In genomic region chr18:38459086-38459485, GRCh38 we compare ENCODE assay signal across 18 cellular contexts.
A peak's percentile ranks its signal among the peaks of the same experiment; 100 is the strongest.
DNase-seq lines count a peak whose midpoint lies in the region; ATAC-seq and TF ChIP-seq lines count a peak whose summit lies in the region.
"Had no signal": no experiment of that assay in that cellular context is flagged by ENCODE, and none has a peak within 500 bp of the region (broad histone marks: within the 10 kb centered on the region; RNA-seq: fewer than 3 reads in every experiment).

No MANE protein-coding gene starts in this region.

- H3K27ac ChIP-seq in cardiac muscle cell: peak overlapping the region; percentile 90
- H3K27ac ChIP-seq: A549, GM23248 had no signal

- H3K27me3 Mint-ChIP-seq in glutamatergic neuron (ENCODE audit: unreplicated experiment): peaks cover 3% of the 10 kb centered on the region

- ATAC-seq in Right ventricle myocardium inferior (no peak), GM18870 (IDR thresholded peaks at IDR 0.05; ENCODE audit: unreplicated experiment) (no peak)
- ATAC-seq: A549, HCT116 had no signal

- intact Hi-C loops in Right ventricle myocardium inferior (cut with DNase I): no loop called here

- no peak for TF ChIP-seq CTCF in cardiac muscle cell (IDR thresholded peaks at IDR 0.05; ENCODE audit: low read depth, low read length)
- TF ChIP-seq CTCF in glutamatergic neuron (IDR thresholded peaks at IDR 0.05; ENCODE audit: partially characterized antibody, unreplicated experiment): no peak

- H3K4me3 ChIP-seq in cardiac muscle cell: no peak overlapping the region
- H3K4me3 ChIP-seq: A549, GM23248, MG63 had no signal

- no peaks in the 10 kb centered on the region for H3K36me3 Mint-ChIP-seq in glutamatergic neuron (ENCODE audit: unreplicated experiment)

- H3K4me3 Mint-ChIP-seq in glutamatergic neuron (ENCODE audit: unreplicated experiment): no peak overlapping the region

- peaks cover 39% of the 10 kb centered on the region for H3K4me1 Mint-ChIP-seq in glutamatergic neuron (ENCODE audit: low read depth, unreplicated experiment)

- no peaks in the 10 kb centered on the region for H3K9me3 ChIP-seq in cardiac muscle cell (ENCODE audit: low read depth)
- H3K9me3 ChIP-seq: A549, Caco-2, MG63 had no signal

- peak in 1 of 2 donors; percentile 3 for DNase-seq in cardiac muscle cell (ENCODE audit: low read depth in 1 of 2, low spot score in 1 of 2)
- no peak for DNase-seq in Right ventricle myocardium inferior (ENCODE audit: missing footprints)
- DNase-seq in NCI-H446 treated with DMSO at 0.1 percent for 48 hours (lab: John Stamatoyannopoulos, UW): peak; percentile 52
- no peak for DNase-seq in glutamatergic neuron
- peak; percentile 72 for DNase-seq in retina
- DNase-seq in activated T-cell treated with anti-CD3 and anti-CD28 coated beads, Interleukin-2, amount 50 U/mL, for 48 hours: no peak
- DNase-seq in foreskin melanocyte: no peak
- DNase-seq: Caco-2, DMS79 treated with DMSO at 0.1 percent for 48 hours, GM23248, MG63, NCI-H1105, NCI-H187 treated with DMSO at 0.1 percent for 48 hours, NCI-H226, SIG-M5 had no signal

- H3K27me3 ChIP-seq in cardiac muscle cell: no peaks in the 10 kb centered on the region
- H3K27me3 ChIP-seq: MG63 had no signal

- H3K4me1 ChIP-seq in cardiac muscle cell (ENCODE audit: low read depth): peaks cover 31% of the 10 kb centered on the region
- H3K4me1 ChIP-seq: A549, Caco-2 had no signal

- no peaks in the 10 kb centered on the region for H3K36me3 ChIP-seq in cardiac muscle cell
- H3K36me3 ChIP-seq: MG63 had no signal

- H3K9me3 Mint-ChIP-seq in glutamatergic neuron (ENCODE audit: unreplicated experiment): peaks cover 2% of the 10 kb centered on the region

- H3K27ac Mint-ChIP-seq in glutamatergic neuron (ENCODE audit: unreplicated experiment): peak overlapping the region; percentile 6

Comparison
In these comparisons a context has a peak if more than half of its experiments do, and no peak if none do; other contexts are left out.
1. DNase-seq: peak in NCI-H446 treated with DMSO at 0.1 percent for 48 hours (single experiment) and retina (single experiment); none in Right ventricle myocardium inferior (single experiment), glutamatergic neuron (single experiment), activated T-cell treated with anti-CD3 and anti-CD28 coated beads, Interleukin-2, amount 50 U/mL, for 48 hours (0 of 2) and foreskin melanocyte (single experiment).